Comparison of ENCODE assay signal across 17 cellular contexts in the genomic region with DNA sequence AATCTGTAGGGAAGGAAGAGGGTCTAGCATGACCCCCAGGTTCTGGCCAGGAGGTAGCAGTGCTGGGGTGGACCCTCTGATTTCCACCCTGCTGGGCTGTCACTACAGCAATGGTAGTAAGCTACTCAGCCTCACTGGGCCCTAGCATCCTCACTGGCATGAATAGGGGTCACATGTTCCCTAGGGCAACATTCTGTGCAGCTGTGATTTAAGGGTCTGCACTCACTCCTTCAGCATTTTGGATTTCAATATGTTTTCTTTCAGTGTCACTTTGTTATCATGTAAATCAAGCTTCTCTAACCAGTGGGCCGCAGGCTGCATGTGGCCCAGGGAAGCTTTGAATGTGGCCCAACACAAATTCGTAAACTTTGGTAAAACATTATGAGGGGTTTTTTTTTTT. TPM values are rescaled to one million over a fixed set of nuclear protein-coding genes. Genes with fewer than 3 reads are reported as not detected.
A peak's percentile ranks its signal among the peaks of the same experiment; 100 is the strongest.
DNase-seq lines count a peak whose midpoint lies in the region; ATAC-seq and TF ChIP-seq lines count a peak whose summit lies in the region.
"Had no signal": no experiment of that assay in that cellular context is flagged by ENCODE, and none has a peak within 500 bp of the region (broad histone marks: within the 10 kb centered on the region; RNA-seq: fewer than 3 reads in every experiment).

No MANE protein-coding gene starts in this region.

- H3K4me3 ChIP-seq in PC-9, result no peak overlapping the region
- no peak overlapping the region for H3K4me3 ChIP-seq in esophagus squamous epithelium
- H3K4me3 ChIP-seq in upper lobe of right lung, result no peak overlapping the region
- H3K4me3 ChIP-seq: esophagus muscularis mucosa, Peyer's patch had no signal

- H3K79me2 ChIP-seq in PC-9 (ENCODE audit: low read depth), result peaks cover 24% of the 10 kb centered on the region

- TF ChIP-seq POLR2A in esophagus squamous epithelium (IDR thresholded peaks at IDR 0.05), result no peak

- 88 to 91% methylated on average over 2 of the region's 2 CpGs for WGBS in esophagus squamous epithelium, 2 donors

- H3K27ac ChIP-seq in PC-9 (no peak overlapping the region), esophagus squamous epithelium (peak overlapping the region in 3 of 4 donors; percentile 9 to 54 (median 17)), upper lobe of right lung (peak overlapping the region; percentile 55)

- H2AFZ ChIP-seq in PC-9, result no peak overlapping the region

- H3K36me3 ChIP-seq in PC-9 (ENCODE audit: low read depth), result no peaks in the 10 kb centered on the region; the same call in 1 of the 2 replicates
- H3K36me3 ChIP-seq in esophagus squamous epithelium, result peaks cover 0 to 8% (median 0%) of the 10 kb centered on the region in 3 donors
- no peaks in the 10 kb centered on the region for H3K36me3 ChIP-seq in upper lobe of right lung

- CTCF ChIA-PET in PC-9 (lab: Charles Lee), result interaction anchor here (0.7 to 1.6 kb wide), 4 partner anchors 158 to 699 kb away, joined by 3 to 5 read pairs (median 4); no protein-coding TSS in a partner anchor

- H4K20me1 ChIP-seq in PC-9 (ENCODE audit: insufficient read depth), result no peaks in the 10 kb centered on the region

- TF ChIP-seq CTCF in PC-9 (conservative IDR thresholded peaks at IDR 0.05), result no peak
- no peak for TF ChIP-seq CTCF in esophagus squamous epithelium (IDR thresholded peaks at IDR 0.05)
- TF ChIP-seq CTCF in upper lobe of right lung (IDR thresholded peaks at IDR 0.05), result no peak

- H3F3A ChIP-seq in PC-9 (ENCODE audit: insufficient read depth, low read depth), result peaks cover 17% of the 10 kb centered on the region

- no peaks in the 10 kb centered on the region for H3K9me2 ChIP-seq in PC-9 (ENCODE audit: insufficient read depth)

- H3K9me3 ChIP-seq in PC-9 (ENCODE audit: insufficient read depth, low read depth) (no peaks in the 10 kb centered on the region), esophagus squamous epithelium (no peaks in the 10 kb centered on the region), upper lobe of right lung (no peaks in the 10 kb centered on the region)
- H3K9me3 ChIP-seq: esophagus muscularis mucosa, Peyer's patch had no signal

- H3K27me3 ChIP-seq in PC-9 (ENCODE audit: insufficient read depth, low read depth) (no peaks in the 10 kb centered on the region), esophagus squamous epithelium (no peaks in the 10 kb centered on the region), upper lobe of right lung (no peaks in the 10 kb centered on the region)
- H3K27me3 ChIP-seq: esophagus muscularis mucosa, Peyer's patch had no signal

- peak overlapping the region; percentile 15; the same call in 1 of the 2 replicates for H3K4me2 ChIP-seq in PC-9

- peaks cover 39% of the 10 kb centered on the region for H3K4me1 ChIP-seq in PC-9 (replicated peaks; ENCODE audit: insufficient read depth)
- peaks cover 0 to 30% (median 22%) of the 10 kb centered on the region in 3 donors for H3K4me1 ChIP-seq in esophagus squamous epithelium
- H3K4me1 ChIP-seq in upper lobe of right lung, result peaks cover 11% of the 10 kb centered on the region

- DNase-seq in PC-9, result no peak
- no peak for DNase-seq in esophagus squamous epithelium (lab: John Stamatoyannopoulos, UW)
- peak; percentile 47 for DNase-seq in pons (ENCODE audit: low spot score)
- no peak for DNase-seq in upper lobe of right lung
- DNase-seq in 8988T, result no peak
- DNase-seq: activated naive CD8-positive, alpha-beta T cell treated with anti-CD3 and anti-CD28 coated beads, Interleukin-2, amount 10 ng/mL, durations not matched to agents 7 days and 5 days; DMS 273 treated with DMSO at 0.1 percent for 48 hours; effector CD4-positive, alpha-beta T cell; mesenchymal stem cell; NCI-H146; nephron progenitor cell; stimulated activated naive CD8-positive, alpha-beta T cell treated with anti-CD3 and anti-CD28 coated beads, Interleukin-15, Interleukin-2, amounts not matched to agents 100 U/mL and 50 U/mL, for 24 hours; T-helper 9 cell had no signal

- intact Hi-C loops in PC-9 (cut with micrococcal nuclease; ENCODE audit: unreplicated experiment) (loop anchor here (1.0 kb wide), 1 partner anchor 69 kb away; no protein-coding TSS in a partner anchor), esophagus squamous epithelium (cut with DNase I) (loop anchor here (5.0 kb wide), 1 partner anchor 196 kb away; no protein-coding TSS in a partner anchor), upper lobe of right lung (cut with DNase I) (loop anchor here (5.0 to 10.0 kb wide), 2 partner anchors 164 to 201 kb away; no protein-coding TSS in a partner anchor)

- POLR2A ChIA-PET in PC-9 (lab: Charles Lee; ENCODE audit: unreplicated experiment), result interaction anchor here (0.6 kb wide), 1 partner anchor 52 kb away, joined by 6 read pairs; no protein-coding TSS in a partner anchor

- ATAC-seq in upper lobe of right lung (no peak), GM18520 (IDR thresholded peaks at IDR 0.05; ENCODE audit: unreplicated experiment) (no peak), GM21717 (IDR thresholded peaks at IDR 0.05; ENCODE audit: unreplicated experiment) (no peak)
- ATAC-seq: stimulated activated naive CD8-positive, alpha-beta T cell treated with anti-CD3 and anti-CD28 coated beads, Interleukin-15, Interleukin-2, amounts not matched to agents 100 U/mL and 50 U/mL, for 24 hours had no signal

- no TSS peak for BruUV-seq in PC-9 (replicated peaks; lab: Mats Ljungman, UMichigan)

RNA-seq across cellular contexts. Expression of a gene that starts 57.8 kb away (rescaled TPM):
- 28.7 and 33.0 TPM in 2 replicates for total RNA-seq in PC-9 (2021)
- 10 to 100 TPM in 2 of 4 donors, 1 to 10 TPM in 2; 5.0 to 16.6 (median 9.7) TPM for total RNA-seq in esophagus squamous epithelium
- total RNA-seq in upper lobe of right lung, result 34.4 TPM
